In genomic region chr16:89122322-89122831, GRCh38 we compare ENCODE assay signal across 8 cellular contexts. TPM values are rescaled to one million over a fixed set of nuclear protein-coding genes. Genes with fewer than 3 reads are reported as not detected.
DNase-seq lines count a peak whose midpoint lies in the region; ATAC-seq and TF ChIP-seq lines count a peak whose summit lies in the region.

No MANE protein-coding gene starts in this region.

- no peak overlapping the region for H3K4me3 Mint-ChIP-seq in activated naive CD4-positive, alpha-beta T cell treated with anti-CD3 and anti-CD28 coated beads for 36 hours

- no peaks in the 10 kb centered on the region for H3K4me1 ChIP-seq in BE2C

- peaks cover 23% of the 10 kb centered on the region for H3K36me3 Mint-ChIP-seq in activated naive CD4-positive, alpha-beta T cell treated with anti-CD3 and anti-CD28 coated beads for 36 hours (ENCODE audit: low read depth)

- peak; percentile 78 for DNase-seq in NCI-H345 treated with DMSO at 0.1 percent for 48 hours (lab: John Stamatoyannopoulos, UW; ENCODE audit: unreplicated experiment)
- DNase-seq in activated naive CD4-positive, alpha-beta T cell treated with anti-CD3 and anti-CD28 coated beads for 36 hours: peak; percentile 75
- DNase-seq in stimulated activated CD4-positive, alpha-beta T cell treated with anti-CD3 and anti-CD28 coated beads, Interleukin-2, amount 100 ng/mL, for 4 hours (ENCODE audit: low read depth): peak; percentile 69
- no peak for DNase-seq in DMS114 treated with DMSO at 0.1 percent for 48 hours (lab: John Stamatoyannopoulos, UW; ENCODE audit: unreplicated experiment)
- no peak for DNase-seq in BE2C

- CTCF ChIA-PET in activated naive CD4-positive, alpha-beta T cell treated with anti-CD3 and anti-CD28 coated beads for 36 hours (lab: Charles Lee): interaction anchor here (1.0 kb wide), 1 partner anchor 265 kb away, joined by 3 read pairs; no protein-coding TSS in a partner anchor

- no peaks in the 10 kb centered on the region for H3K27me3 Mint-ChIP-seq in activated naive CD4-positive, alpha-beta T cell treated with anti-CD3 and anti-CD28 coated beads for 36 hours (ENCODE audit: low read depth)

- peaks cover 30% of the 10 kb centered on the region for H3K4me1 Mint-ChIP-seq in activated naive CD4-positive, alpha-beta T cell treated with anti-CD3 and anti-CD28 coated beads for 36 hours (ENCODE audit: low read depth)

- intact Hi-C loops in activated naive CD4-positive, alpha-beta T cell treated with anti-CD3 and anti-CD28 coated beads for 36 hours (cut with micrococcal nuclease): no loop called here

- peaks cover 39% of the 10 kb centered on the region for H3K36me3 ChIP-seq in BE2C

- no peaks in the 10 kb centered on the region for H3K9me3 Mint-ChIP-seq in activated naive CD4-positive, alpha-beta T cell treated with anti-CD3 and anti-CD28 coated beads for 36 hours

- peak overlapping the region; percentile 78 for H3K27ac Mint-ChIP-seq in activated naive CD4-positive, alpha-beta T cell treated with anti-CD3 and anti-CD28 coated beads for 36 hours

- no peak overlapping the region for H3K4me3 ChIP-seq in BE2C (ENCODE audit: low read depth, low read length)

- ATAC-seq in GM21529 (IDR thresholded peaks at IDR 0.05; ENCODE audit: unreplicated experiment) (peak; percentile 54), GM21390 (IDR thresholded peaks at IDR 0.05; ENCODE audit: unreplicated experiment) (no peak), GM19397 (IDR thresholded peaks at IDR 0.05; ENCODE audit: unreplicated experiment) (no peak)

- no peaks in the 10 kb centered on the region for H3K27me3 ChIP-seq in BE2C

- no peak for TF ChIP-seq CTCF in BE2C (IDR thresholded peaks at IDR 0.05; ENCODE audit: low read depth, low read length)

- H3K9me3 ChIP-seq in BE2C: no peaks in the 10 kb centered on the region

RNA-seq across cellular contexts. Expression of gene ACSF3, which starts 28.7 kb away (rescaled TPM):
- total RNA-seq in activated naive CD4-positive, alpha-beta T cell treated with anti-CD3 and anti-CD28 coated beads for 36 hours: 10 to 100 TPM; 26.1 to 26.7 TPM
- polyA plus RNA-seq in BE2C (2012; ENCODE audit: insufficient read depth, insufficient read length, low read depth): 27.6 TPM

RNA-seq across cellular contexts. Expression of gene CDH15, which starts 49.2 kb away (rescaled TPM):
- not detected for total RNA-seq in activated naive CD4-positive, alpha-beta T cell treated with anti-CD3 and anti-CD28 coated beads for 36 hours
- polyA plus RNA-seq in BE2C (2012; ENCODE audit: insufficient read depth, insufficient read length, low read depth): not detected

Comparison
In these comparisons a context has a peak if more than half of its experiments do, and no peak if none do; other contexts are left out.
1. DNase-seq: peak in NCI-H345 treated with DMSO at 0.1 percent for 48 hours (single experiment), activated naive CD4-positive, alpha-beta T cell treated with anti-CD3 and anti-CD28 coated beads for 36 hours (single experiment) and stimulated activated CD4-positive, alpha-beta T cell treated with anti-CD3 and anti-CD28 coated beads, Interleukin-2, amount 100 ng/mL, for 4 hours (single experiment); none in DMS114 treated with DMSO at 0.1 percent for 48 hours (single experiment) and BE2C (single experiment).